ENCODE assay signal across 17 cellular contexts in genomic region chr7:33714208-33714607, GRCh38.
DNase-seq lines count a peak whose midpoint lies in the region; ATAC-seq, FAIRE-seq and TF ChIP-seq lines count a peak whose summit lies in the region.
"Had no signal": no experiment of that assay in that cellular context is flagged by ENCODE, and none has a peak within 500 bp of the region (broad histone marks: within the 10 kb centered on the region; RNA-seq: fewer than 3 reads in every experiment).

No MANE protein-coding gene starts in this region.

- WGBS in HepG2 (ENCODE audit: low lambda C conversion rate), result 78% methylated on average over 2 of the region's 5 CpGs
- WGBS in right lobe of liver (ENCODE audit: insufficient coverage, low coverage, low lambda C conversion rate, missing lambda C conversion rate), result 97% methylated on average over 5 of the region's 5 CpGs
- 93% methylated on average over 5 of the region's 5 CpGs; no CpG with 5 or more reads in 1 of the 2 experiments for WGBS in IMR-90 (ENCODE audit: extremely low coverage in 2 of 2, insufficient read length in 1 of 2), 2 experiments
- 90 to 96% methylated on average over 4 to 5 of the region's 5 CpGs for WGBS in endodermal cell (ENCODE audit: insufficient coverage in 1 of 2, insufficient read length in 1 of 2), 2 experiments

- H3K9me3 ChIP-seq in HepG2 (ENCODE audit: low read length), result no peaks in the 10 kb centered on the region
- no peaks in the 10 kb centered on the region for H3K9me3 ChIP-seq in right lobe of liver
- no peaks in the 10 kb centered on the region for H3K9me3 ChIP-seq in IMR-90 (ENCODE audit: control insufficient read depth, insufficient read depth, low read length)
- no peaks in the 10 kb centered on the region for H3K9me3 ChIP-seq in endodermal cell (ENCODE audit: control insufficient read depth, low read length)
- H3K9me3 ChIP-seq: Caco-2 had no signal

- in situ Hi-C loops in HepG2 (cut with HindIII; ENCODE audit: extremely low pct_ligation_motif_present, low pct_unique_long_range_greater_than_20kb), result loop anchor here (25.0 kb wide), 1 partner anchor 527 kb away; no protein-coding TSS in a partner anchor
- in situ Hi-C loops in IMR-90 (cut with MboI; ENCODE audit: low sequenced_read_pairs), result no loop called here

- ATAC-seq in HepG2 (peak; percentile 38; the same call in 2 of the 3 replicates), right lobe of liver (no peak), IMR-90 (ENCODE audit: low read depth) (no peak), GM21786 (IDR thresholded peaks at IDR 0.05; ENCODE audit: unreplicated experiment) (no peak), GM19023 (IDR thresholded peaks at IDR 0.05; ENCODE audit: unreplicated experiment) (no peak)
- ATAC-seq: K562 had no signal

- H3K14ac ChIP-seq in IMR-90 (replicated peaks; ENCODE audit: low read depth, low read length), result no peak overlapping the region

- no peaks in the 10 kb centered on the region for H3K79me2 ChIP-seq in HepG2 (ENCODE audit: insufficient read depth, low read length)

- no peak overlapping the region for H3K4me2 ChIP-seq in HepG2 (ENCODE audit: low read depth, low read length)
- no peak overlapping the region for H3K4me2 ChIP-seq in IMR-90 (ENCODE audit: low read depth, low read length)

- H4K8ac ChIP-seq in IMR-90 (ENCODE audit: low read depth in 2 of 2, low read length in 2 of 2), result no peak overlapping the region

- H2AK9ac ChIP-seq in IMR-90 (replicated peaks; ENCODE audit: low read depth, low read length, poor library complexity), result no peak overlapping the region

- H3K4me3 Mint-ChIP-seq in endodermal cell (no peak overlapping the region), osteocyte (ENCODE audit: unreplicated experiment) (no peak overlapping the region)
- H3K4me3 Mint-ChIP-seq: CD4-positive, alpha-beta T cell; H9 had no signal

- H3K36me3 Mint-ChIP-seq in endodermal cell (ENCODE audit: low read depth), result no peaks in the 10 kb centered on the region
- H3K36me3 Mint-ChIP-seq in osteocyte (ENCODE audit: unreplicated experiment), result no peaks in the 10 kb centered on the region

- H3K27ac Mint-ChIP-seq in endodermal cell (no peak overlapping the region), osteocyte (ENCODE audit: unreplicated experiment) (no peak overlapping the region)
- H3K27ac Mint-ChIP-seq: CD4-positive, alpha-beta T cell; H9 had no signal

- H3K9me3 Mint-ChIP-seq in endodermal cell, result no peaks in the 10 kb centered on the region
- no peaks in the 10 kb centered on the region for H3K9me3 Mint-ChIP-seq in osteocyte (ENCODE audit: unreplicated experiment)
- H3K9me3 Mint-ChIP-seq: H9 had no signal

- no peak for TF ChIP-seq POLR2A in HepG2 (IDR thresholded peaks at IDR 0.05; ENCODE audit: insufficient read depth in 1 of 2, low read depth in 2 of 2, low read length in 2 of 2)
- TF ChIP-seq POLR2A in right lobe of liver (IDR thresholded peaks at IDR 0.05), result no peak
- no peak for TF ChIP-seq POLR2A in IMR-90 (IDR thresholded peaks at IDR 0.05; ENCODE audit: low read depth, low read length)

- peaks cover 3% of the 10 kb centered on the region; the same call in 1 of the 2 replicates for H3K9me1 ChIP-seq in IMR-90 (ENCODE audit: insufficient read depth, low read length)

- H3K4me3 ChIP-seq in HepG2 (replicated peaks in 1 of 3; ENCODE audit: insufficient read depth in 1 of 3, low read depth in 2 of 3, low read length in 3 of 3) (no peak overlapping the region), right lobe of liver (no peak overlapping the region), IMR-90 (ENCODE audit: insufficient read depth, low read depth, low read length) (no peak overlapping the region), endodermal cell (ENCODE audit: low read length) (no peak overlapping the region)
- H3K4me3 ChIP-seq: K562 had no signal

- intact Hi-C loops in HepG2 (cut with micrococcal nuclease; ENCODE audit: unreplicated experiment), result no loop called here
- intact Hi-C loops in right lobe of liver (cut with DNase I), result no loop called here
- intact Hi-C loops in IMR-90 (cut with micrococcal nuclease), result no loop called here

- no peaks in the 10 kb centered on the region for H3K79me1 ChIP-seq in IMR-90 (ENCODE audit: low read depth in 1 of 2, low read length in 2 of 2)

- H2AK5ac ChIP-seq in IMR-90 (ENCODE audit: low read depth, low read length), result 0 out of 2 replicates have a peak overlapping the region, but pooled peaks have one; percentile 28

- H3K4ac ChIP-seq in IMR-90 (ENCODE audit: low read depth, low read length), result no peak overlapping the region

- TF ChIP-seq CTCF in HepG2 (CRISPR knock-in tag; IDR thresholded peaks at IDR 0.05) (no peak), right lobe of liver (IDR thresholded peaks at IDR 0.05) (no peak), IMR-90 (conservative IDR thresholded peaks at IDR 0.05; ENCODE audit: low read depth, low read length) (no peak), endodermal cell (conservative IDR thresholded peaks at IDR 0.05) (no peak), osteocyte (IDR thresholded peaks at IDR 0.05) (no peak)

- no peak overlapping the region for H2AFZ ChIP-seq in HepG2 (ENCODE audit: low read length)
- H2AFZ ChIP-seq in IMR-90 (replicated peaks; ENCODE audit: low read length, poor library complexity), result no peak overlapping the region

- dilution Hi-C loops in IMR-90 (cut with HindIII; ENCODE audit: low sequenced_read_pairs, unreplicated experiment), result no loop called here

- no peak overlapping the region for H3K23ac ChIP-seq in IMR-90 (ENCODE audit: low read depth, low read length)

- H2BK120ac ChIP-seq in IMR-90 (ENCODE audit: low read depth, low read length), result no peak overlapping the region

- no peak overlapping the region for H3K56ac ChIP-seq in IMR-90 (ENCODE audit: extremely low read depth, insufficient read depth, low read length)

- H3K36me3 ChIP-seq in HepG2 (replicated peaks in 1 of 2; ENCODE audit: control insufficient read depth in 1 of 2, insufficient read depth in 2 of 2, low read length in 2 of 2) (no peaks in the 10 kb centered on the region), right lobe of liver (no peaks in the 10 kb centered on the region), IMR-90 (ENCODE audit: control insufficient read depth, insufficient read depth, low read length) (no peaks in the 10 kb centered on the region), endodermal cell (ENCODE audit: control insufficient read depth, insufficient read depth, low read length) (no peaks in the 10 kb centered on the region)

- no peak overlapping the region for H2BK15ac ChIP-seq in IMR-90 (ENCODE audit: low read depth, low read length)

- H2BK20ac ChIP-seq in IMR-90 (ENCODE audit: low read depth, low read length), result no peak overlapping the region

- no peak overlapping the region for H4K91ac ChIP-seq in IMR-90 (ENCODE audit: insufficient read depth, low read depth, low read length)

- TF ChIP-seq EP300 in HepG2 (IDR thresholded peaks at IDR 0.05; ENCODE audit: low read depth in 2 of 2, low read length in 2 of 2) (no peak), HepG2 (CRISPR knock-in tag; IDR thresholded peaks at IDR 0.05; ENCODE audit: borderline replicate concordance) (no peak)

- CTCF ChIA-PET in HepG2 (lab: Yijun Ruan, JAX; ENCODE audit: low intra/inter-chr PET ratio, low total read pairs), result no interaction called here
- CTCF ChIA-PET in IMR-90 (lab: Yijun Ruan, JAX), result interaction anchor here (1.5 kb wide), 1 partner anchor 12 kb away, joined by 4 read pairs; no protein-coding TSS in a partner anchor

- BruUV-seq in HepG2 (replicated peaks; lab: Mats Ljungman, UMichigan) (no TSS peak), IMR-90 (replicated peaks; lab: Mats Ljungman, UMichigan) (no TSS peak)

- DNase-seq in HepG2 (ENCODE audit: low spot score) (no peak), right lobe of liver (no peak), IMR-90 (no peak), endodermal cell (peak; percentile 43), osteocyte (ENCODE audit: extremely low spot score, unreplicated experiment) (peak; percentile 40), HK-2 (ENCODE audit: unreplicated experiment) (no peak)
- DNase-seq: AML-193; Caco-2; CD4-positive, alpha-beta T cell; H9 had no signal

- no peak for FAIRE-seq in HepG2 (lab: Jason Lieb, UNC)
- FAIRE-seq: A204.1, G401.6, H1, K562 had no signal

- H3K9ac ChIP-seq in HepG2 (ENCODE audit: insufficient read depth, low read depth, low read length) (no peak overlapping the region), IMR-90 (ENCODE audit: low read depth, low read length) (no peak overlapping the region), endodermal cell (ENCODE audit: extremely low read depth, low read length, poor library complexity, severe bottlenecking) (no peak overlapping the region)

- H4K20me1 ChIP-seq in HepG2 (ENCODE audit: insufficient read depth, low read length) (no peaks in the 10 kb centered on the region), IMR-90 (ENCODE audit: insufficient read depth, low read length) (no peaks in the 10 kb centered on the region)

- H3K27me3 Mint-ChIP-seq in endodermal cell (ENCODE audit: insufficient read depth) (peaks cover 6% of the 10 kb centered on the region), osteocyte (ENCODE audit: unreplicated experiment) (peaks cover 14% of the 10 kb centered on the region)
- H3K27me3 Mint-ChIP-seq: CD4-positive, alpha-beta T cell had no signal

- no peak for TF ChIP-seq RAD21 in HepG2 (CRISPR knock-in tag; IDR thresholded peaks at IDR 0.05)
- TF ChIP-seq RAD21 in IMR-90 (IDR thresholded peaks at IDR 0.05; ENCODE audit: low read length), result no peak

- H3K27me3 ChIP-seq in HepG2 (ENCODE audit: control insufficient read depth in 1 of 2, insufficient read depth in 2 of 2, low read length in 2 of 2) (no peaks in the 10 kb centered on the region), right lobe of liver (no peaks in the 10 kb centered on the region), IMR-90 (ENCODE audit: control insufficient read depth, insufficient read depth, low read length) (peaks cover 4% of the 10 kb centered on the region; the same call in 1 of the 2 replicates), endodermal cell (ENCODE audit: control insufficient read depth, insufficient read depth, low read length, poor library complexity, severe bottlenecking) (no peaks in the 10 kb centered on the region)

- no peak overlapping the region for H3K27ac ChIP-seq in HepG2 (ENCODE audit: extremely low read length, insufficient read depth, low read length)
- H3K27ac ChIP-seq in right lobe of liver, result no peak overlapping the region
- H3K27ac ChIP-seq in IMR-90 (ENCODE audit: insufficient read depth, low read length), result no peak overlapping the region
- no peak overlapping the region for H3K27ac ChIP-seq in endodermal cell (ENCODE audit: low read depth, low read length)
- H3K27ac ChIP-seq: C4-2B had no signal

- H3K18ac ChIP-seq in IMR-90 (ENCODE audit: low read depth, low read length), result no peak overlapping the region

- no peak overlapping the region for H4K5ac ChIP-seq in IMR-90 (ENCODE audit: low read depth, low read length)

- POLR2A ChIA-PET in HepG2 (lab: Yijun Ruan, JAX) (no interaction called here), IMR-90 (lab: Charles Lee; ENCODE audit: unreplicated experiment) (no interaction called here)

- no peak overlapping the region for H2BK5ac ChIP-seq in IMR-90 (ENCODE audit: low read depth, low read length, poor library complexity, severe bottlenecking)

- H3K4me1 ChIP-seq in HepG2 (ENCODE audit: insufficient read depth, low read length) (peaks cover 35% of the 10 kb centered on the region), right lobe of liver (peaks cover 0 to 11% (median 0%) of the 10 kb centered on the region in 4 donors), IMR-90 (ENCODE audit: control insufficient read depth, insufficient read depth, low read length) (peaks cover 5% of the 10 kb centered on the region), endodermal cell (ENCODE audit: control insufficient read depth, insufficient read depth, low read length) (peaks cover 6% of the 10 kb centered on the region)

- H3K4me1 Mint-ChIP-seq in endodermal cell (peaks cover 32% of the 10 kb centered on the region), osteocyte (ENCODE audit: unreplicated experiment) (no peaks in the 10 kb centered on the region)

Comparison
In these comparisons a context has a peak if more than half of its experiments do, and no peak if none do; other contexts are left out.
1. DNase-seq: peak in endodermal cell (single experiment) and osteocyte (single experiment); none in HepG2 (single experiment), right lobe of liver (0 of 3), IMR-90 (single experiment) and HK-2 (single experiment).